ENCODE assay signal across 8 cellular contexts in genomic region chr11:75100314-75100713, GRCh38. TPM values are rescaled to one million over a fixed set of nuclear protein-coding genes. Genes with fewer than 3 reads are reported as not detected.
DNase-seq lines count a peak whose midpoint lies in the region; ATAC-seq, FAIRE-seq and TF ChIP-seq lines count a peak whose summit lies in the region.

No MANE protein-coding gene starts in this region.

- TF ChIP-seq POLR2A in GM12891 (IDR thresholded peaks at IDR 0.05; ENCODE audit: low read depth, low read length), result no peak
- TF ChIP-seq POLR2A in adrenal gland (IDR thresholded peaks at IDR 0.05), result no peak

- no peak overlapping the region for H3K27ac ChIP-seq in HL-60 (replicated peaks)
- no peak overlapping the region for H3K27ac ChIP-seq in upper lobe of right lung
- H3K27ac ChIP-seq in adrenal gland, result no peak overlapping the region
- H3K27ac ChIP-seq in hepatocyte, result no peak overlapping the region

- no peaks in the 10 kb centered on the region for H3K9me2 ChIP-seq in hepatocyte (replicated peaks; ENCODE audit: insufficient read depth)

- TF ChIP-seq CTCF in HL-60 (IDR thresholded peaks at IDR 0.05; ENCODE audit: insufficient read depth, low read length) (no peak), upper lobe of right lung (IDR thresholded peaks at IDR 0.05) (no peak), adrenal gland (IDR thresholded peaks at IDR 0.05) (no peak), hepatocyte (IDR thresholded peaks at IDR 0.05; ENCODE audit: poor library complexity) (no peak)

- no peaks in the 10 kb centered on the region for H4K20me1 ChIP-seq in hepatocyte (ENCODE audit: insufficient read depth, poor library complexity, severe bottlenecking)

- H3K4me2 ChIP-seq in hepatocyte, result no peak overlapping the region

- H3K4me3 ChIP-seq in HL-60 (replicated peaks; ENCODE audit: insufficient read depth, low read length) (no peak overlapping the region), upper lobe of right lung (no peak overlapping the region), adrenal gland (no peak overlapping the region), hepatocyte (no peak overlapping the region)

- peaks cover 16% of the 10 kb centered on the region for H3K4me1 Mint-ChIP-seq in dendritic cell treated with granulocyte-macrophage colony-stimulating factor and Interleukin-4, amounts not matched to agents 40 ng/mL and 50 ng/mL, for 4 days (ENCODE audit: low read depth)

- H3K27ac Mint-ChIP-seq in dendritic cell treated with granulocyte-macrophage colony-stimulating factor and Interleukin-4, amounts not matched to agents 40 ng/mL and 50 ng/mL, for 4 days, result peak overlapping the region; percentile 37

- 25 to 34% (median 30%) methylated on average over 3 of the region's 3 CpGs for WGBS in adrenal gland, 4 donors
- WGBS in hepatocyte (ENCODE audit: low lambda C conversion rate, missing lambda C conversion rate), result 58% methylated on average over 3 of the region's 3 CpGs

- ATAC-seq in GM21515 (IDR thresholded peaks at IDR 0.05; ENCODE audit: unreplicated experiment), result peak; percentile 87
- ATAC-seq in upper lobe of right lung, result peak; percentile 45

- no peaks in the 10 kb centered on the region for H3K27me3 ChIP-seq in HL-60 (ENCODE audit: insufficient read depth, poor library complexity, severe bottlenecking)
- no peaks in the 10 kb centered on the region for H3K27me3 ChIP-seq in upper lobe of right lung
- H3K27me3 ChIP-seq in adrenal gland, result no peaks in the 10 kb centered on the region
- peaks cover 2% of the 10 kb centered on the region for H3K27me3 ChIP-seq in hepatocyte

- no peak overlapping the region for H2AFZ ChIP-seq in hepatocyte

- in situ Hi-C loops in KBM-7 (cut with MboI; ENCODE audit: low pct_unique_long_range_greater_than_20kb, low sequenced_read_pairs), result no loop called here

- no peaks in the 10 kb centered on the region for H3K9me3 ChIP-seq in upper lobe of right lung
- H3K9me3 ChIP-seq in adrenal gland (replicated peaks in 1 of 3), result no peaks in the 10 kb centered on the region
- H3K9me3 ChIP-seq in hepatocyte (ENCODE audit: low read depth), result no peaks in the 10 kb centered on the region

- no peaks in the 10 kb centered on the region for H3K4me1 ChIP-seq in upper lobe of right lung
- H3K4me1 ChIP-seq in adrenal gland (replicated peaks in 1 of 2), result no peaks in the 10 kb centered on the region
- H3K4me1 ChIP-seq in hepatocyte (ENCODE audit: insufficient read depth), result no peaks in the 10 kb centered on the region

- H3K4me3 Mint-ChIP-seq in dendritic cell treated with granulocyte-macrophage colony-stimulating factor and Interleukin-4, amounts not matched to agents 40 ng/mL and 50 ng/mL, for 4 days, result no peak overlapping the region

- no peaks in the 10 kb centered on the region for H3K36me3 ChIP-seq in upper lobe of right lung
- no peaks in the 10 kb centered on the region for H3K36me3 ChIP-seq in adrenal gland (replicated peaks in 1 of 2)
- no peaks in the 10 kb centered on the region for H3K36me3 ChIP-seq in hepatocyte (replicated peaks; ENCODE audit: insufficient read depth, low read depth)

- no peaks in the 10 kb centered on the region for H3K36me3 Mint-ChIP-seq in dendritic cell treated with granulocyte-macrophage colony-stimulating factor and Interleukin-4, amounts not matched to agents 40 ng/mL and 50 ng/mL, for 4 days (ENCODE audit: low read depth)

- DNase-seq in GM12891 (ENCODE audit: insufficient read length, low spot score) (peak; percentile 27), HL-60 (ENCODE audit: low read depth in 1 of 2, low spot score in 1 of 2) (peak; percentile 7 to 12), upper lobe of right lung (no peak), adrenal gland (no peak), KBM-7 (no peak), hepatocyte (ENCODE audit: low spot score) (no peak)

- no peaks in the 10 kb centered on the region for H3K9me3 Mint-ChIP-seq in dendritic cell treated with granulocyte-macrophage colony-stimulating factor and Interleukin-4, amounts not matched to agents 40 ng/mL and 50 ng/mL, for 4 days

- peaks cover 43% of the 10 kb centered on the region for H3K27me3 Mint-ChIP-seq in dendritic cell treated with granulocyte-macrophage colony-stimulating factor and Interleukin-4, amounts not matched to agents 40 ng/mL and 50 ng/mL, for 4 days

- peak; percentile 78 for FAIRE-seq in GM12891 (lab: Jason Lieb, UNC)

- intact Hi-C loops in dendritic cell treated with granulocyte-macrophage colony-stimulating factor and Interleukin-4, amounts not matched to agents 40 ng/mL and 50 ng/mL, for 4 days (cut with micrococcal nuclease), result no loop called here
- intact Hi-C loops in upper lobe of right lung (cut with DNase I), result no loop called here
- intact Hi-C loops in adrenal gland (cut with DNase I), result no loop called here

- H3K79me2 ChIP-seq in hepatocyte, result no peaks in the 10 kb centered on the region

TF ChIP-seq in GM12891, 5 proteins besides CTCF, POLR2A, EP300 and RAD21:
- TF ChIP-seq POU2F2 (IDR thresholded peaks at IDR 0.05; ENCODE audit: low read depth, low read length) (peak; percentile 46; the same call in 1 of the 2 replicates), TAF1 (IDR thresholded peaks at IDR 0.05; ENCODE audit: low read depth, low read length) (no peak), POLR2AphosphoS5 (IDR thresholded peaks at IDR 0.05; ENCODE audit: low read depth, low read length) (no peak), SPI1 (IDR thresholded peaks at IDR 0.05; ENCODE audit: low read depth, low read length) (peak; percentile 75), PAX5 (IDR thresholded peaks at IDR 0.05; ENCODE audit: insufficient read depth, low read length, severe bottlenecking) (no peak)
TF ChIP-seq in GM12891: peak in this region for 2.

RNA-seq across cellular contexts. Expression of gene OR2AT4, which starts 3.6 kb away (rescaled TPM):
- not detected for polyA plus RNA-seq in GM12891 (2012; ENCODE audit: low read depth, missing spikeins)
- total RNA-seq in upper lobe of right lung, result not detected
- total RNA-seq in adrenal gland, result not detected
- not detected for polyA plus RNA-seq in adrenal gland
- 0.07 TPM in 1 of 2 replicates, not detected in the other for total RNA-seq in hepatocyte
- not detected in 2 replicates for polyA plus RNA-seq in hepatocyte

RNA-seq across cellular contexts. Expression of gene SLCO2B1, which starts 50.6 kb away (rescaled TPM):
- 0.10 TPM for polyA plus RNA-seq in GM12891 (2012; ENCODE audit: low read depth, missing spikeins)
- total RNA-seq in upper lobe of right lung (204 TPM), adrenal gland (100 to 1,000 TPM in 7 of 8 donors, 10 to 100 TPM in 1; 63.8 to 234 (median 160) TPM), hepatocyte (52.2 and 79.2 TPM in 2 replicates)
- polyA plus RNA-seq in adrenal gland (10 to 100 TPM; 13.0 to 24.3 (median 18.5) TPM), hepatocyte (43.4 and 51.6 TPM in 2 replicates)

Comparison
In these comparisons a context has a peak if more than half of its experiments do, and no peak if none do; other contexts are left out.
1. DNase-seq: peak in GM12891 (single experiment) and HL-60 (2 of 2); none in upper lobe of right lung (single experiment), adrenal gland (0 of 7), KBM-7 (single experiment) and hepatocyte (single experiment).